17 cellular contexts compared by ENCODE assay signal in the genomic region with DNA sequence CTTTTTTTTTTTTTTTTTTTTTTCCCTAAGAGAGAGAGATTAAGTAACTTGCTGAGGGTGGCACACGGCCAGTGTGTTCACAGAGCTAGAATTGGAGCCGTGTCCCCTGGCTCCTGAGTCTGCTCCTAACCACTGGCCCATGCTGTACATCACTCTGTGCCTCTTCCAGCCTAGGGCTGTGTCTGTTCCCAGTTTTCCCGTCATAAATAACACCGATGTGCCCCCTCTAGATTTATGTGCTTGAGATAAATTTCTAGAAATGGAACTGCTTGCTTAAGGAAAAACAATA.
"Had no signal": no experiment of that assay in that cellular context is flagged by ENCODE, and none has a peak within 500 bp of the region (broad histone marks: within the 10 kb centered on the region; RNA-seq: fewer than 3 reads in every experiment).

No MANE protein-coding gene starts in this region.

- H3K27me3 Mint-ChIP-seq: activated naive CD4-positive, alpha-beta T cell treated with anti-CD3 and anti-CD28 coated beads, Interleukin-2, amount 50 U/mL, for 24 hours; dendritic cell treated with granulocyte-macrophage colony-stimulating factor and Interleukin-4, amounts not matched to agents 40 ng/mL and 50 ng/mL, for 4 days; effector memory CD8-positive, alpha-beta T cell; natural killer cell treated with Interleukin-12 subunit alpha and Interleukin-12 subunit beta and Interleukin-15 and Interleukin-18, amount 100 ng/mL, for 72 hours had no signal

- H3K27me3 ChIP-seq: brain microvascular endothelial cell, SJCRH30 had no signal

- H3K4me3 ChIP-seq: lung, SJCRH30 had no signal

- H3K4me1 Mint-ChIP-seq: activated naive CD4-positive, alpha-beta T cell treated with anti-CD3 and anti-CD28 coated beads, Interleukin-2, amount 50 U/mL, for 24 hours had no signal

- H3K4me1 ChIP-seq: SJCRH30 had no signal

- ATAC-seq: effector memory CD8-positive, alpha-beta T cell had no signal

- H3K27ac ChIP-seq: brain microvascular endothelial cell, SJCRH30 had no signal

- DNase-seq: activated CD4-positive, alpha-beta T cell treated with anti-CD3 and anti-CD28 coated beads, Interleukin-2, amount 50 U/mL, for 4 hours; activated CD4-positive, CD25-positive, alpha-beta regulatory T cell treated with anti-CD3 and anti-CD28 coated beads, Interleukin-2, amount 50 U/mL, for 72 hours; activated effector memory CD4-positive, alpha-beta T cell treated with Interleukin-2 at 50 U/mL for 16 hours; brain microvascular endothelial cell; cerebellar nuclear complex; effector memory CD8-positive, alpha-beta T cell; occipital lobe; SJCRH30; stimulated activated CD4-positive, alpha-beta T cell treated with anti-CD3 and anti-CD28 coated beads, Interleukin-15, amount 100 ng/mL, for 24 hours; stimulated activated CD4-positive, alpha-beta T cell treated with anti-CD3 and anti-CD28 coated beads, Interleukin-4, amount 100 ng/mL, for 4 hours; SW 1271; trophoblast cell had no signal

- H3K4me3 Mint-ChIP-seq: activated naive CD4-positive, alpha-beta T cell treated with anti-CD3 and anti-CD28 coated beads, Interleukin-2, amount 50 U/mL, for 24 hours; dendritic cell treated with granulocyte-macrophage colony-stimulating factor and Interleukin-4, amounts not matched to agents 40 ng/mL and 50 ng/mL, for 4 days; effector memory CD8-positive, alpha-beta T cell; natural killer cell treated with Interleukin-12 subunit alpha and Interleukin-12 subunit beta and Interleukin-15 and Interleukin-18, amount 100 ng/mL, for 72 hours; T-helper 2 cell treated with Interferon-gamma antibody and Interleukin-4, amounts not matched to agents 5 μg/mL and 100 μg/mL, for 36 hours had no signal

- H3K27ac Mint-ChIP-seq: activated naive CD4-positive, alpha-beta T cell treated with anti-CD3 and anti-CD28 coated beads, Interleukin-2, amount 50 U/mL, for 24 hours; dendritic cell treated with granulocyte-macrophage colony-stimulating factor and Interleukin-4, amounts not matched to agents 40 ng/mL and 50 ng/mL, for 4 days; effector memory CD8-positive, alpha-beta T cell; natural killer cell treated with Interleukin-12 subunit alpha and Interleukin-12 subunit beta and Interleukin-15 and Interleukin-18, amount 100 ng/mL, for 72 hours; T-helper 2 cell treated with Interferon-gamma antibody and Interleukin-4, amounts not matched to agents 5 μg/mL and 100 μg/mL, for 36 hours had no signal
